In genomic region chr19:10109528-10109927, GRCh38 we compare ENCODE assay signal across 1 cellular context.
TF ChIP-seq lines count a peak whose summit lies in the region.

No MANE protein-coding gene starts in this region.

TF ChIP-seq in GM23338, 12 proteins besides CTCF, POLR2A, EP300 and RAD21:
- TF ChIP-seq REST (IDR thresholded peaks at IDR 0.05; ENCODE audit: unreplicated experiment) (no peak), ZNF114 (CRISPR knock-in tag; IDR thresholded peaks at IDR 0.05) (no peak), JUNB (IDR thresholded peaks at IDR 0.05; ENCODE audit: unreplicated experiment) (no peak), CREB1 (CRISPR knock-in tag; IDR thresholded peaks at IDR 0.05; ENCODE audit: low read depth) (no peak), ZNF331 (CRISPR knock-in tag; IDR thresholded peaks at IDR 0.05; ENCODE audit: low read depth) (no peak), POLR2AphosphoS5 (IDR thresholded peaks at IDR 0.05; ENCODE audit: low read depth) (no peak), EZH2phosphoT487 (IDR thresholded peaks at IDR 0.05; ENCODE audit: unreplicated experiment) (no peak), NANOG (IDR thresholded peaks at IDR 0.05; ENCODE audit: borderline replicate concordance) (no peak), ZNF462 (CRISPR knock-in tag; IDR thresholded peaks at IDR 0.05) (no peak), ETS1 (IDR thresholded peaks at IDR 0.05) (no peak), STAT1 (IDR thresholded peaks at IDR 0.05; ENCODE audit: unreplicated experiment) (no peak), EZH2 (IDR thresholded peaks at IDR 0.05; ENCODE audit: low read depth, unreplicated experiment) (no peak)
